ENCODE assay signal across 15 cellular contexts in the genomic region with DNA sequence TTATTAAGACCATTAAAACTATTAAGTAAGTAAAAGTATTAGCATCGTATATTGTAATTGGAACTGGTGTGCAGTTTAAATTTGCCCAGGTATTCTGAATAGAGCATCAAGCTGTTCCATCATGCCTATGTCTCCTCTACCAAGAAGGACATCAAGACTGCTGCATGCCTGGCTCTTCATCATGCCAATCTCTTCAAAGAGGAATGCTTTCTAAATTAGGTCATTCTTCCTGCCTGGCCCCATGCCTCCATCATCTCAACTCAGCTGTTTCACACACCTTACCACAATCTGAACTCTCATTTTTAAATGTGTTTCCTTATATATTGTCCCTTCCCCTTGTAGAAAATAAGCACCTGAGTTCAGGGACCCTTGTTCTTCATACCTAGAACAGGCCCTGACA.
DNase-seq lines count a peak whose midpoint lies in the region; ATAC-seq and TF ChIP-seq lines count a peak whose summit lies in the region.
"Had no signal": no experiment of that assay in that cellular context is flagged by ENCODE, and none has a peak within 500 bp of the region (broad histone marks: within the 10 kb centered on the region; RNA-seq: fewer than 3 reads in every experiment).

No MANE protein-coding gene starts in this region.

- H3K27me3 Mint-ChIP-seq in WTC11 (ENCODE audit: low read depth): no peaks in the 10 kb centered on the region
- H3K27me3 Mint-ChIP-seq: CD4-positive, CD25-positive, alpha-beta regulatory T cell had no signal

- POLR2A ChIA-PET in WTC11 (lab: Charles Lee): no interaction called here

- no peak overlapping the region for H3K27ac Mint-ChIP-seq in WTC11
- H3K27ac Mint-ChIP-seq: CD4-positive, CD25-positive, alpha-beta regulatory T cell had no signal

- H3K4me1 Mint-ChIP-seq in WTC11: peaks cover 21% of the 10 kb centered on the region
- H3K4me1 Mint-ChIP-seq: CD4-positive, CD25-positive, alpha-beta regulatory T cell had no signal

- in situ Hi-C loops in G401 (cut with HindIII; ENCODE audit: low sequenced_read_pairs): no loop called here

- no peaks in the 10 kb centered on the region for H3K36me3 Mint-ChIP-seq in WTC11
- H3K36me3 Mint-ChIP-seq: CD4-positive, CD25-positive, alpha-beta regulatory T cell had no signal

- ATAC-seq in WTC11: no peak
- ATAC-seq: HepG2, Panc1 had no signal

- DNase-seq in A172 (ENCODE audit: low spot score) (peak; percentile 22), G401 (ENCODE audit: low spot score) (peak; percentile 46), astrocyte of the hippocampus (ENCODE audit: low read depth, low spot score) (peak; percentile 37), kidney glomerular epithelial cell (lab: John Stamatoyannopoulos, UW) (peak; percentile 45), medulla oblongata (ENCODE audit: extremely low spot score) (no peak), amygdala (lab: John Stamatoyannopoulos, UW) (no peak), NCI-H774 (lab: John Stamatoyannopoulos, UW) (no peak), WTC11 (ENCODE audit: low spot score) (no peak)
- DNase-seq: ACHN; CD4-positive, CD25-positive, alpha-beta regulatory T cell; DND-41; NCI-H446; SIG-M5 had no signal

- CTCF ChIA-PET in WTC11 (lab: Charles Lee): no interaction called here

- no peak for TF ChIP-seq CTCF in WTC11 (IDR thresholded peaks at IDR 0.05)

- H3K9me3 Mint-ChIP-seq in WTC11: peaks cover 9% of the 10 kb centered on the region

- no peak overlapping the region for H3K4me3 Mint-ChIP-seq in WTC11
- H3K4me3 Mint-ChIP-seq: CD4-positive, CD25-positive, alpha-beta regulatory T cell had no signal

TF ChIP-seq in WTC11, 78 proteins besides CTCF, POLR2A, EP300 and RAD21:
- no peak for TF ChIP-seq TCF7 (CRISPR knock-in tag; IDR thresholded peaks at IDR 0.05; ENCODE audit: low read depth)
- TF ChIP-seq, protein P1, sequence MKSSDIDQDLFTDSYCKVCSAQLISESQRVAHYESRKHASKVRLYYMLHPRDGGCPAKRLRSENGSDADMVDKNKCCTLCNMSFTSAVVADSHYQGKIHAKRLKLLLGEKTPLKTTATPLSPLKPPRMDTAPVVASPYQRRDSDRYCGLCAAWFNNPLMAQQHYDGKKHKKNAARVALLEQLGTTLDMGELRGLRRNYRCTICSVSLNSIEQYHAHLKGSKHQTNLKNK (CRISPR knock-in tag; IDR thresholded peaks at IDR 0.05): no peak
- no peak for TF ChIP-seq ZNF138 (CRISPR knock-in tag; conservative IDR thresholded peaks at IDR 0.05)
- TF ChIP-seq SOX15 (CRISPR knock-in tag; IDR thresholded peaks at IDR 0.05): no peak
- TF ChIP-seq ZNF416 (CRISPR knock-in tag; IDR thresholded peaks at IDR 0.05): no peak
- no peak for TF ChIP-seq FOXJ3 (CRISPR knock-in tag; IDR thresholded peaks at IDR 0.05; ENCODE audit: borderline replicate concordance)
- TF ChIP-seq, protein P2, sequence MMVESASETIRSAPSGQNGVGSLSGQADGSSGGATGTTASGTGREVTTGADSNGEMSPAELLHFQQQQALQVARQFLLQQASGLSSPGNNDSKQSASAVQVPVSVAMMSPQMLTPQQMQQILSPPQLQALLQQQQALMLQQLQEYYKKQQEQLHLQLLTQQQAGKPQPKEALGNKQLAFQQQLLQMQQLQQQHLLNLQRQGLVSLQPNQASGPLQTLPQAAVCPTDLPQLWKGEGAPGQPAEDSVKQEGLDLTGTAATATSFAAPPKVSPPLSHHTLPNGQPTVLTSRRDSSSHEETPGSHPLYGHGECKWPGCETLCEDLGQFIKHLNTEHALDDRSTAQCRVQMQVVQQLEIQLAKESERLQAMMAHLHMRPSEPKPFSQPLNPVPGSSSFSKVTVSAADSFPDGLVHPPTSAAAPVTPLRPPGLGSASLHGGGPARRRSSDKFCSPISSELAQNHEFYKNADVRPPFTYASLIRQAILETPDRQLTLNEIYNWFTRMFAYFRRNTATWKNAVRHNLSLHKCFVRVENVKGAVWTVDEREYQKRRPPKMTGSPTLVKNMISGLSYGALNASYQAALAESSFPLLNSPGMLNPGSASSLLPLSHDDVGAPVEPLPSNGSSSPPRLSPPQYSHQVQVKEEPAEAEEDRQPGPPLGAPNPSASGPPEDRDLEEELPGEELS (CRISPR knock-in tag; IDR thresholded peaks at IDR 0.05): no peak
- TF ChIP-seq, protein P3, sequence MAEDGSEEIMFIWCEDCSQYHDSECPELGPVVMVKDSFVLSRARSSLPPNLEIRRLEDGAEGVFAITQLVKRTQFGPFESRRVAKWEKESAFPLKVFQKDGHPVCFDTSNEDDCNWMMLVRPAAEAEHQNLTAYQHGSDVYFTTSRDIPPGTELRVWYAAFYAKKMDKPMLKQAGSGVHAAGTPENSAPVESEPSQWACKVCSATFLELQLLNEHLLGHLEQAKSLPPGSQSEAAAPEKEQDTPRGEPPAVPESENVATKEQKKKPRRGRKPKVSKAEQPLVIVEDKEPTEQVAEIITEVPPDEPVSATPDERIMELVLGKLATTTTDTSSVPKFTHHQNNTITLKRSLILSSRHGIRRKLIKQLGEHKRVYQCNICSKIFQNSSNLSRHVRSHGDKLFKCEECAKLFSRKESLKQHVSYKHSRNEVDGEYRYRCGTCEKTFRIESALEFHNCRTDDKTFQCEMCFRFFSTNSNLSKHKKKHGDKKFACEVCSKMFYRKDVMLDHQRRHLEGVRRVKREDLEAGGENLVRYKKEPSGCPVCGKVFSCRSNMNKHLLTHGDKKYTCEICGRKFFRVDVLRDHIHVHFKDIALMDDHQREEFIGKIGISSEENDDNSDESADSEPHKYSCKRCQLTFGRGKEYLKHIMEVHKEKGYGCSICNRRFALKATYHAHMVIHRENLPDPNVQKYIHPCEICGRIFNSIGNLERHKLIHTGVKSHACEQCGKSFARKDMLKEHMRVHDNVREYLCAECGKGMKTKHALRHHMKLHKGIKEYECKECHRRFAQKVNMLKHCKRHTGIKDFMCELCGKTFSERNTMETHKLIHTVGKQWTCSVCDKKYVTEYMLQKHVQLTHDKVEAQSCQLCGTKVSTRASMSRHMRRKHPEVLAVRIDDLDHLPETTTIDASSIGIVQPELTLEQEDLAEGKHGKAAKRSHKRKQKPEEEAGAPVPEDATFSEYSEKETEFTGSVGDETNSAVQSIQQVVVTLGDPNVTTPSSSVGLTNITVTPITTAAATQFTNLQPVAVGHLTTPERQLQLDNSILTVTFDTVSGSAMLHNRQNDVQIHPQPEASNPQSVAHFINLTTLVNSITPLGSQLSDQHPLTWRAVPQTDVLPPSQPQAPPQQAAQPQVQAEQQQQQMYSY (CRISPR knock-in tag; IDR thresholded peaks at IDR 0.05): no peak
- TF ChIP-seq RELA (CRISPR knock-in tag; IDR thresholded peaks at IDR 0.05; ENCODE audit: borderline replicate concordance): no peak
- TF ChIP-seq CREM (CRISPR knock-in tag; IDR thresholded peaks at IDR 0.05): no peak
- TF ChIP-seq IRF2 (CRISPR knock-in tag; IDR thresholded peaks at IDR 0.05; ENCODE audit: borderline replicate concordance, low read depth): no peak
- TF ChIP-seq, protein P4, sequence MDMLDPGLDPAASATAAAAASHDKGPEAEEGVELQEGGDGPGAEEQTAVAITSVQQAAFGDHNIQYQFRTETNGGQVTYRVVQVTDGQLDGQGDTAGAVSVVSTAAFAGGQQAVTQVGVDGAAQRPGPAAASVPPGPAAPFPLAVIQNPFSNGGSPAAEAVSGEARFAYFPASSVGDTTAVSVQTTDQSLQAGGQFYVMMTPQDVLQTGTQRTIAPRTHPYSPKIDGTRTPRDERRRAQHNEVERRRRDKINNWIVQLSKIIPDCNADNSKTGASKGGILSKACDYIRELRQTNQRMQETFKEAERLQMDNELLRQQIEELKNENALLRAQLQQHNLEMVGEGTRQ (CRISPR knock-in tag; IDR thresholded peaks at IDR 0.05): no peak
- no peak for TF ChIP-seq GTF2I (CRISPR knock-in tag; conservative IDR thresholded peaks at IDR 0.05)
- TF ChIP-seq, protein P5, sequence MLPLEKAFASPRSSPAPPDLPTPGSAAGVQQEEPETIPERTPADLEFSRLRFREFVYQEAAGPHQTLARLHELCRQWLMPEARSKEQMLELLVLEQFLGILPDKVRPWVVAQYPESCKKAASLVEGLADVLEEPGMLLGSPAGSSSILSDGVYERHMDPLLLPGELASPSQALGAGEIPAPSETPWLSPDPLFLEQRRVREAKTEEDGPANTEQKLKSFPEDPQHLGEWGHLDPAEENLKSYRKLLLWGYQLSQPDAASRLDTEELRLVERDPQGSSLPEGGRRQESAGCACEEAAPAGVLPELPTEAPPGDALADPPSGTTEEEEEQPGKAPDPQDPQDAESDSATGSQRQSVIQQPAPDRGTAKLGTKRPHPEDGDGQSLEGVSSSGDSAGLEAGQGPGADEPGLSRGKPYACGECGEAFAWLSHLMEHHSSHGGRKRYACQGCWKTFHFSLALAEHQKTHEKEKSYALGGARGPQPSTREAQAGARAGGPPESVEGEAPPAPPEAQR (CRISPR knock-in tag; IDR thresholded peaks at IDR 0.05): no peak
- TF ChIP-seq SP1 (CRISPR knock-in tag; conservative IDR thresholded peaks at IDR 0.05): no peak
- TF ChIP-seq NR1H2 (CRISPR knock-in tag; IDR thresholded peaks at IDR 0.05): no peak
- TF ChIP-seq TEAD1 (CRISPR knock-in tag; IDR thresholded peaks at IDR 0.05): no peak

Comparison
In these comparisons a context has a peak if more than half of its experiments do, and no peak if none do; other contexts are left out.
1. DNase-seq: peak in A172 (single experiment), G401 (single experiment), astrocyte of the hippocampus (single experiment) and kidney glomerular epithelial cell (single experiment); none in medulla oblongata (single experiment), amygdala (0 of 56), NCI-H774 (single experiment) and WTC11 (single experiment).